Comparison of ENCODE assay signal across 26 cellular contexts in the genomic region with DNA sequence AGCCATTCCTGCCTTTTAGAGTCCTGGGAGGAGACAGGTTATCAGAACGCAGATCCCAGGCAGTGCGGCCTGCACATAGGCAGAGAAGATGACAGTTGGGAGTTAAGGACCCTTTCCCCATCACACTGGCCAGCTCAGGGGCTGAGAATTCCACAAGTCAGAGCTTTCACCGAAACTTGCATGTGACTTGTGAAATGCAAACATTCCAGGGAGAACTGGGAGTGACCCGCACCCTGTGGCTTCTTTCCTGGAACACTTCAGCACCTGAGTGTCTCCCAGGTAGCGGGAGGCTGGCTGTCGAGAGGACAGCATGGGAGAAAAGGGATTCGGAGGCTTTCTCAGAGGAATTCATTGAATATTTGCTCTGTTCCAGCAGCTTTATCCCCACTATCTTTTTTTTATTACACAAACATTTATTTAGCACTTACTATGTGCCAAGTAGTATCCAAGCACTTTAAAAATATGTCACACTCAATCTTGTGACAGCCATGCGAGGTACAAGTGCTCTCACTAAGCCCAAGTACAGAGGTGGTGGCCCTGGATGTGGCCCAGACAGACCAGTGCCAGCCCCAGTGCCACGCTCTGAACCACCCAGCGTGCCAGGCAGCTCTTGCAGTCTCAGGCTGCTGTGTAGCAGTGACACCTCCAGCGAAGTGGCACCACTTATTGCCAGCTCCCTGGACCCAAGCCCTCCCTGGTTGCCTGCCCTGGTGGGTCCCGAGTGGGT.
DNase-seq lines count a peak whose midpoint lies in the region; ATAC-seq and TF ChIP-seq lines count a peak whose summit lies in the region.
"Had no signal": no experiment of that assay in that cellular context is flagged by ENCODE, and none has a peak within 500 bp of the region (broad histone marks: within the 10 kb centered on the region; RNA-seq: fewer than 3 reads in every experiment).

No MANE protein-coding gene starts in this region.

- peak; percentile 37 for DNase-seq in MCF 10A (ENCODE audit: unreplicated experiment)
- DNase-seq in breast epithelium (ENCODE audit: low spot score in 2 of 2): no peak
- DNase-seq in left cardiac atrium: peak; percentile 66
- DNase-seq in lung (ENCODE audit: low spot score): peak; percentile 76
- peak; percentile 53 to 80 for DNase-seq in aorta
- DNase-seq in Kasumi-1 (lab: John Stamatoyannopoulos, UW): no peak
- no peak for DNase-seq in SK-N-DZ (ENCODE audit: low spot score)
- DNase-seq: 8988T; activated CD4-positive, alpha-beta T cell treated with anti-CD3 and anti-CD28 coated beads, Interleukin-2, amount 50 U/mL, for 48 hours; activated CD8-positive, alpha-beta memory T cell treated with anti-CD3 and anti-CD28 coated beads, Interleukin-2, amount 50 U/mL, for 48 hours; activated naive CD8-positive, alpha-beta T cell treated with anti-CD3 and anti-CD28 coated beads for 36 hours; CD8-positive, alpha-beta T cell; cerebellar nuclear complex; DMS153; glutamatergic neuron; GM23248; NCI-H1092; NCI-H1930; NCI-H748 treated with DMSO at 0.1 percent for 48 hours; SW 1271 had no signal

- peaks cover 17% of the 10 kb centered on the region for H3K36me3 Mint-ChIP-seq in MCF 10A (ENCODE audit: insufficient read depth, unreplicated experiment)
- H3K36me3 Mint-ChIP-seq: activated naive CD8-positive, alpha-beta T cell treated with anti-CD3 and anti-CD28 coated beads for 36 hours; CD8-positive, alpha-beta T cell; natural killer cell treated with Interleukin-12 subunit alpha and Interleukin-12 subunit beta and Interleukin-15 and Interleukin-18, amount 100 ng/mL, for 72 hours; type B pancreatic cell had no signal

- H3K27ac Mint-ChIP-seq in MCF 10A (ENCODE audit: low read depth, unreplicated experiment): no peak overlapping the region
- H3K27ac Mint-ChIP-seq: activated naive CD8-positive, alpha-beta T cell treated with anti-CD3 and anti-CD28 coated beads for 36 hours; activated T-helper 2 cell treated with anti-CD3 and anti-CD28 coated beads, Interferon-gamma antibody, Interleukin-2, Interleukin-4, amounts not matched to agents 10 μg/mL and 5 μg/mL and 100 μg/mL, durations not matched to agents 14 hours and 24 hours and 36 hours; CD8-positive, alpha-beta T cell; natural killer cell treated with Interleukin-12 subunit alpha and Interleukin-12 subunit beta and Interleukin-15 and Interleukin-18, amount 100 ng/mL, for 72 hours had no signal

- BruUV-seq in MCF 10A (replicated peaks; lab: Mats Ljungman, UMichigan): no TSS peak

- H3K27me3 ChIP-seq in breast epithelium: peaks cover 0 to 41% of the 10 kb centered on the region in 2 donors
- H3K27me3 ChIP-seq in lung (ENCODE audit: control insufficient read depth, insufficient read depth): no peaks in the 10 kb centered on the region
- H3K27me3 ChIP-seq in aorta (ENCODE audit: control insufficient read depth in 1 of 2, insufficient read depth in 2 of 2, low read length in 1 of 2): no peaks in the 10 kb centered on the region

- H3K27me3 Mint-ChIP-seq in MCF 10A (ENCODE audit: insufficient read depth, unreplicated experiment): no peaks in the 10 kb centered on the region
- H3K27me3 Mint-ChIP-seq: stimulated activated naive CD8-positive, alpha-beta T cell treated with anti-CD3 and anti-CD28 coated beads, Interleukin-15, Interleukin-2, amounts not matched to agents 100 ng/mL and 50 ng/mL, for 24 hours; type B pancreatic cell had no signal

- no peak overlapping the region for H3K4me3 Mint-ChIP-seq in MCF 10A (ENCODE audit: unreplicated experiment)
- H3K4me3 Mint-ChIP-seq: activated naive CD8-positive, alpha-beta T cell treated with anti-CD3 and anti-CD28 coated beads for 36 hours; CD8-positive, alpha-beta T cell; natural killer cell treated with Interleukin-12 subunit alpha and Interleukin-12 subunit beta and Interleukin-15 and Interleukin-18, amount 100 ng/mL, for 72 hours; stimulated activated naive CD8-positive, alpha-beta T cell treated with anti-CD3 and anti-CD28 coated beads, Interleukin-15, Interleukin-2, amounts not matched to agents 100 ng/mL and 50 ng/mL, for 24 hours; type B pancreatic cell had no signal

- no peak overlapping the region for H3K4me3 ChIP-seq in breast epithelium
- H3K4me3 ChIP-seq in lung: no peak overlapping the region
- H3K4me3 ChIP-seq in aorta (ENCODE audit: low read length in 2 of 2): no peak overlapping the region
- H3K4me3 ChIP-seq: GM23248 had no signal

- no peak overlapping the region for H3K27ac ChIP-seq in breast epithelium
- peak overlapping the region; percentile 46 to 59 for H3K27ac ChIP-seq in lung (ENCODE audit: low read depth in 1 of 2, low read length in 1 of 2)
- peak overlapping the region in 1 of 2 donors; percentile 88 for H3K27ac ChIP-seq in aorta (ENCODE audit: low read depth in 1 of 2, low read length in 2 of 2)
- H3K27ac ChIP-seq: epithelial cell of prostate, GM23248 had no signal

- H3K36me3 ChIP-seq in breast epithelium (no peaks in the 10 kb centered on the region), lung (ENCODE audit: control insufficient read depth in 2 of 2, insufficient read depth in 2 of 2, low read length in 2 of 2) (no peaks in the 10 kb centered on the region), aorta (ENCODE audit: control insufficient read depth in 1 of 2, insufficient read depth in 2 of 2, low read length in 1 of 2) (no peaks in the 10 kb centered on the region)

- intact Hi-C loops in MCF 10A (cut with micrococcal nuclease) (loop anchor here (10.0 kb wide), 1 partner anchor 209 kb away; a partner anchor contains a TSS), breast epithelium (cut with DNase I; ENCODE audit: low total_unique reads) (no loop called here), left cardiac atrium (cut with DNase I) (no loop called here), aorta (cut with DNase I) (loop anchor here in 1 of 2 donors (5.0 to 10.0 kb wide), 2 partner anchors 49 to 196 kb away; no protein-coding TSS in a partner anchor)

- peaks cover 0 to 5% of the 10 kb centered on the region in 2 donors for H3K4me1 ChIP-seq in breast epithelium
- peaks cover 0 to 9% of the 10 kb centered on the region in 2 donors for H3K4me1 ChIP-seq in lung (ENCODE audit: control insufficient read depth in 2 of 2, insufficient read depth in 2 of 2, low read length in 2 of 2)
- H3K4me1 ChIP-seq in aorta (ENCODE audit: control insufficient read depth in 1 of 2, insufficient read depth in 2 of 2, low read length in 2 of 2): no peaks in the 10 kb centered on the region

- ATAC-seq in left cardiac atrium: peak; percentile 55 to 62
- peak; percentile 31 for ATAC-seq in lung (ENCODE audit: insufficient read depth, low FRiP score)
- no peak for ATAC-seq in aorta (ENCODE audit: low FRiP score)
- no peak for ATAC-seq in GM18511 (IDR thresholded peaks at IDR 0.05; ENCODE audit: unreplicated experiment)
- ATAC-seq: CD8-positive, alpha-beta T cell; natural killer cell treated with Interleukin-12 subunit alpha and Interleukin-12 subunit beta and Interleukin-15 and Interleukin-18, amount 100 ng/mL, for 72 hours had no signal

- WGBS in lung, 2 donors: 63 to 88% methylated on average over 11 to 12 of the region's 12 CpGs
- WGBS in aorta, 2 donors: 16 to 44% methylated on average over 12 of the region's 12 CpGs

- peaks cover 8% of the 10 kb centered on the region for H3K9me3 Mint-ChIP-seq in MCF 10A (ENCODE audit: unreplicated experiment)
- H3K9me3 Mint-ChIP-seq: activated naive CD8-positive, alpha-beta T cell treated with anti-CD3 and anti-CD28 coated beads for 36 hours; activated T-helper 2 cell treated with anti-CD3 and anti-CD28 coated beads, Interferon-gamma antibody, Interleukin-2, Interleukin-4, amounts not matched to agents 10 μg/mL and 5 μg/mL and 100 μg/mL, durations not matched to agents 14 hours and 24 hours and 36 hours; CD8-positive, alpha-beta T cell; natural killer cell treated with Interleukin-12 subunit alpha and Interleukin-12 subunit beta and Interleukin-15 and Interleukin-18, amount 100 ng/mL, for 72 hours; stimulated activated naive CD8-positive, alpha-beta T cell treated with anti-CD3 and anti-CD28 coated beads, Interleukin-15, Interleukin-2, amounts not matched to agents 100 ng/mL and 50 ng/mL, for 24 hours; type B pancreatic cell had no signal

- H3K9me3 ChIP-seq in breast epithelium (no peaks in the 10 kb centered on the region), lung (ENCODE audit: control insufficient read depth in 2 of 2, insufficient read depth in 1 of 2, low read length in 1 of 2) (peaks cover 0 to 4% of the 10 kb centered on the region in 2 donors), aorta (ENCODE audit: control insufficient read depth, low read length) (no peaks in the 10 kb centered on the region)

- peaks cover 24% of the 10 kb centered on the region for H3K4me1 Mint-ChIP-seq in MCF 10A (ENCODE audit: insufficient read depth, unreplicated experiment)

- no peak for TF ChIP-seq POLR2A in breast epithelium (IDR thresholded peaks at IDR 0.05)

- no peak for TF ChIP-seq CTCF in MCF 10A (IDR thresholded peaks at IDR 0.05; ENCODE audit: unreplicated experiment)
- TF ChIP-seq CTCF in breast epithelium (IDR thresholded peaks at IDR 0.05): no peak
- no peak for TF ChIP-seq CTCF in lung (IDR thresholded peaks at IDR 0.05; ENCODE audit: control extremely low read depth, extremely low read depth)

- POLR2A ChIA-PET in MCF 10A (lab: Yijun Ruan, JAX): no interaction called here

- CTCF ChIA-PET in MCF 10A (lab: Yijun Ruan, JAX): interaction anchor here (0.6 to 1.2 kb wide), 3 partner anchors 15 to 1286 kb away, joined by 3 to 5 read pairs (median 4); no protein-coding TSS in a partner anchor

Comparison
In these comparisons a context has a peak if more than half of its experiments do, and no peak if none do; other contexts are left out.
1. DNase-seq: peak in MCF 10A (single experiment), left cardiac atrium (single experiment), lung (single experiment) and aorta (2 of 2); none in breast epithelium (0 of 2), Kasumi-1 (0 of 2) and SK-N-DZ (single experiment).
2. H3K27ac ChIP-seq: peak in lung (2 of 2); none in breast epithelium (0 of 2).
3. ATAC-seq: peak in left cardiac atrium (2 of 2) and lung (single experiment); none in aorta (single experiment) and GM18511 (single experiment).